22 cellular contexts compared by ENCODE assay signal in the genomic region with DNA sequence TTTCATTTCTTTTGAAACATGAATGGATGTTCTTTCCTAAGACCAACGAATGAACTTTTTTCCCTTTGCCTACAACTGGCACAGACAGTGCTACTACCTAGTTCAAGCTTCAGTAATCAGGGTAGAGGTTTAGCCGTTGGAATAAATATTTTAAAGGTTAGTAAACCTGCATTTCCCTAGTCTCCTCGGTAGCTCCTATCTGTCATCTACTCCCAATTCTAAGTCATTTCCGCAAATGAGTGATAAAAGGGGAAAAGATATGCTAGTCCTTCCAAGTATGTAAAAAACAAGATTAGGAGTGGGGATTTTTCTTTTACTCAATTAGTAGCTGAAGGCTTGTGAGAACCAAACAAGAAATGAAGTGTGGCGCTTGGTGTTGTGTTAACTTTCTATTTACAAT. TPM values are rescaled to one million over a fixed set of nuclear protein-coding genes. Genes with fewer than 3 reads are reported as not detected.
DNase-seq lines count a peak whose midpoint lies in the region; ATAC-seq and TF ChIP-seq lines count a peak whose summit lies in the region.
"Had no signal": no experiment of that assay in that cellular context is flagged by ENCODE, and none has a peak within 500 bp of the region (broad histone marks: within the 10 kb centered on the region; RNA-seq: fewer than 3 reads in every experiment).

No MANE protein-coding gene starts in this region.

- no peaks in the 10 kb centered on the region for H3K9me2 ChIP-seq in hepatocyte (replicated peaks; ENCODE audit: insufficient read depth)

- H3K4me3 ChIP-seq in tibial artery: no peak overlapping the region
- H3K4me3 ChIP-seq in hepatocyte: no peak overlapping the region
- H3K4me3 ChIP-seq: left ventricle myocardium inferior, uterus had no signal

- H3K9me3 ChIP-seq in tibial artery (no peaks in the 10 kb centered on the region), hepatocyte (ENCODE audit: low read depth) (no peaks in the 10 kb centered on the region)
- H3K9me3 ChIP-seq: left ventricle myocardium inferior, uterus had no signal

- intact Hi-C loops in tibial artery (cut with DNase I; ENCODE audit: low total_unique reads): loop anchor here (5.0 kb wide), 1 partner anchor 1974 kb away; no protein-coding TSS in a partner anchor

- H3K79me2 ChIP-seq in hepatocyte: peaks cover 81% of the 10 kb centered on the region

- no peak for TF ChIP-seq CTCF in tibial artery (IDR thresholded peaks at IDR 0.05)
- no peak for TF ChIP-seq CTCF in hepatocyte (IDR thresholded peaks at IDR 0.05; ENCODE audit: poor library complexity)

- H3K27me3 ChIP-seq in tibial artery: no peaks in the 10 kb centered on the region
- no peaks in the 10 kb centered on the region for H3K27me3 ChIP-seq in hepatocyte
- H3K27me3 ChIP-seq: uterus had no signal

- ATAC-seq in SK-N-SH treated with all-trans-retinoic acid at 6 μM for 48 hours (peak; percentile 86), GM21786 (IDR thresholded peaks at IDR 0.05; ENCODE audit: unreplicated experiment) (no peak)
- ATAC-seq: activated CD8-positive, alpha-beta memory T cell treated with anti-CD3 and anti-CD28 coated beads, Interleukin-2, amount 10 ng/mL, durations not matched to agents 7 days and 5 days; esophagus mucosa; natural killer cell treated with Interleukin-12 subunit alpha and Interleukin-12 subunit beta and Interleukin-15 and Interleukin-18, amount 100 ng/mL, for 72 hours had no signal

- no peak overlapping the region for H2AFZ ChIP-seq in hepatocyte

- 67% methylated on average over 5 of the region's 5 CpGs for WGBS in hepatocyte (ENCODE audit: low lambda C conversion rate, missing lambda C conversion rate)

- H3K4me2 ChIP-seq in hepatocyte: no peak overlapping the region

- H4K20me1 ChIP-seq in hepatocyte (ENCODE audit: insufficient read depth, poor library complexity, severe bottlenecking): peaks cover 20% of the 10 kb centered on the region

- H3K4me1 ChIP-seq in tibial artery (peaks cover 0 to 27% (median 5%) of the 10 kb centered on the region in 4 donors), hepatocyte (ENCODE audit: insufficient read depth) (peaks cover 5% of the 10 kb centered on the region)
- H3K4me1 ChIP-seq: uterus had no signal

- H3K36me3 ChIP-seq in tibial artery: peaks cover 7 to 17% (median 17%) of the 10 kb centered on the region in 3 donors
- H3K36me3 ChIP-seq in hepatocyte (replicated peaks; ENCODE audit: insufficient read depth, low read depth): no peaks in the 10 kb centered on the region
- H3K36me3 ChIP-seq: uterus had no signal

- H3K27ac ChIP-seq in tibial artery (no peak overlapping the region), hepatocyte (no peak overlapping the region)
- H3K27ac ChIP-seq: left ventricle myocardium inferior, uterus had no signal

- peak; percentile 44 for DNase-seq in EL
- peak; percentile 53 for DNase-seq in glomerular visceral epithelial cell (ENCODE audit: extremely low spot score)
- DNase-seq in pulmonary artery endothelial cell (ENCODE audit: low read depth, low spot score): peak; percentile 7
- no peak for DNase-seq in tibial artery
- DNase-seq in hepatocyte (ENCODE audit: low spot score): no peak
- DNase-seq in hypothalamus (lab: John Stamatoyannopoulos, UW): no peak
- DNase-seq: activated CD4-positive, alpha-beta T cell treated with anti-CD3 and anti-CD28 coated beads, Interleukin-2, amount 10 ng/mL, durations not matched to agents 24 days and 14 days; activated CD8-positive, alpha-beta memory T cell treated with anti-CD3 and anti-CD28 coated beads, Interleukin-2, amount 10 ng/mL, durations not matched to agents 7 days and 5 days; CD4-positive, alpha-beta memory T cell; cerebellar nuclear complex; DMS53; GOT3; left ventricle myocardium inferior; NCI-H1105; NCI-H2029 treated with DMSO at 0.1 percent for 48 hours; NCI-H446; SIG-M5; uterus had no signal

TF ChIP-seq in SK-N-SH treated with all-trans-retinoic acid at 6 μM for 48 hours, 23 proteins besides CTCF, POLR2A, EP300 and RAD21:
- TF ChIP-seq, protein P1, sequence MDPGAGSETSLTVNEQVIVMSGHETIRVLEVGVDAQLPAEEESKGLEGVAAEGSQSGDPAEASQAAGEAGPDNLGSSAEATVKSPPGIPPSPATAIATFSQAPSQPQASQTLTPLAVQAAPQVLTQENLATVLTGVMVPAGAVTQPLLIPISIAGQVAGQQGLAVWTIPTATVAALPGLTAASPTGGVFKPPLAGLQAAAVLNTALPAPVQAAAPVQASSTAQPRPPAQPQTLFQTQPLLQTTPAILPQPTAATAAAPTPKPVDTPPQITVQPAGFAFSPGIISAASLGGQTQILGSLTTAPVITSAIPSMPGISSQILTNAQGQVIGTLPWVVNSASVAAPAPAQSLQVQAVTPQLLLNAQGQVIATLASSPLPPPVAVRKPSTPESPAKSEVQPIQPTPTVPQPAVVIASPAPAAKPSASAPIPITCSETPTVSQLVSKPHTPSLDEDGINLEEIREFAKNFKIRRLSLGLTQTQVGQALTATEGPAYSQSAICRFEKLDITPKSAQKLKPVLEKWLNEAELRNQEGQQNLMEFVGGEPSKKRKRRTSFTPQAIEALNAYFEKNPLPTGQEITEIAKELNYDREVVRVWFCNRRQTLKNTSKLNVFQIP (CRISPR knock-in tag; IDR thresholded peaks at IDR 0.05; ENCODE audit: borderline replicate concordance, low read depth): no peak
- TF ChIP-seq ISL1 (CRISPR knock-in tag; IDR thresholded peaks at IDR 0.05) (0 out of 2 replicates have a peak, but pooled peaks have one; percentile 58), CSRNP3 (CRISPR knock-in tag; IDR thresholded peaks at IDR 0.05) (no peak), TCF4 (CRISPR knock-in tag; IDR thresholded peaks at IDR 0.05; ENCODE audit: borderline replicate concordance) (no peak), SNAI2 (CRISPR knock-in tag; IDR thresholded peaks at IDR 0.05) (no peak), PPARA (CRISPR knock-in tag; IDR thresholded peaks at IDR 0.05; ENCODE audit: borderline replicate concordance) (no peak), ESRRG (CRISPR knock-in tag; IDR thresholded peaks at IDR 0.05) (no peak), ZC3H10 (CRISPR knock-in tag; IDR thresholded peaks at IDR 0.05) (no peak), ZFP3 (CRISPR knock-in tag; IDR thresholded peaks at IDR 0.05) (0 out of 2 replicates have a peak, but pooled peaks have one; percentile 56)
TF ChIP-seq in SK-N-SH treated with all-trans-retinoic acid at 6 μM for 48 hours: peak in this region for 2.

RNA-seq across cellular contexts. Expression of gene SLTM, which starts 15.2 kb away (rescaled TPM):
- 48.1 and 68.3 TPM in 2 replicates for total RNA-seq in pulmonary artery endothelial cell
- total RNA-seq in hepatocyte: 70.7 and 73.0 TPM in 2 replicates
- 75.0 and 85.4 TPM in 2 replicates for polyA plus RNA-seq in hepatocyte

Comparison
In these comparisons a context has a peak if more than half of its experiments do, and no peak if none do; other contexts are left out.
1. DNase-seq: peak in EL (single experiment), glomerular visceral epithelial cell (single experiment) and pulmonary artery endothelial cell (single experiment); none in tibial artery (0 of 2), hepatocyte (single experiment) and hypothalamus (0 of 51).